10 cellular contexts compared by ENCODE assay signal in the genomic region with DNA sequence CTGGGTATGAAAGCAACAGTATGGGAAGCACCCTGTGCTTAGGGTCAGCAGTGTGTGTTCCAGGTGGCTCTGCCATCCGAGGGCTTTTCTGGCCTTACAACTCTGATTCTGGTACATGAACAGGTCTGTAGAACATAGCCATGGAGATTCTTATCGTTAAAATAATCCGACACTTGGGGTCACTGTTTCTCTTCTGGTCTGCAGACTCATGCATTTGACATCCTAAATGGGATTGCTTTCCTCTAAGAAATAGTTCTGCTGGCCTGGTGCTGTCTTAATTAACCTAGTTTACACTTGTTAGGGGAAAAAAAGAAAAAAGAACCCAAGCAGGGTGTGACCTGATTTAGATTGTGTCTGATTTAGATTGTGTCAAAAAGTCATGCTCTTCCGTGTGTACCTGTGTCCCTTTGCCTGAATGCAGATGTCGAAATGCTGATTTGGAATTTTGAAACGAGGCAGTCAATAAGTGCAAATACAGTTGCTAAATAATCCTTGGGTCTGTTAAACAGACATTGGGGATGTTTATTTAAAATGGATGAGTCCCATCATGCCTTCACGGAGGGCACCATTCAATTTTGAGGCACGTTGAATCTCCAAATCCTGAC. TPM values are rescaled to one million over a fixed set of nuclear protein-coding genes. Genes with fewer than 3 reads are reported as not detected.
DNase-seq lines count a peak whose midpoint lies in the region; ATAC-seq lines count a peak whose summit lies in the region.
"Had no signal": no experiment of that assay in that cellular context is flagged by ENCODE, and none has a peak within 500 bp of the region (broad histone marks: within the 10 kb centered on the region; RNA-seq: fewer than 3 reads in every experiment).

No MANE protein-coding gene starts in this region.

- H3K4me1 ChIP-seq in CD8-positive, alpha-beta memory T cell (ENCODE audit: insufficient read depth, low read length): peaks cover 25% of the 10 kb centered on the region

- no peak overlapping the region for H3K27ac ChIP-seq in CD8-positive, alpha-beta memory T cell (ENCODE audit: low read depth, low read length)

- H3K9me3 Mint-ChIP-seq in CD8-positive, alpha-beta memory T cell: no peaks in the 10 kb centered on the region

- no peak overlapping the region for H3K4me3 ChIP-seq in CD8-positive, alpha-beta memory T cell (ENCODE audit: low read length)

- ATAC-seq in GM18502 (IDR thresholded peaks at IDR 0.05; ENCODE audit: poor library complexity, unreplicated experiment) (no peak), GM21619 (IDR thresholded peaks at IDR 0.05; ENCODE audit: unreplicated experiment) (no peak)

- peak in 2 of 5 donors; percentile 53 to 64 for DNase-seq in CD8-positive, alpha-beta memory T cell
- DNase-seq in H4 (ENCODE audit: low spot score) (peak; percentile 68), NOMO-1 treated with DMSO at 0.1 percent for 48 hours (lab: John Stamatoyannopoulos, UW; ENCODE audit: unreplicated experiment) (peak; percentile 54), dermis microvascular lymphatic vessel endothelial cell (ENCODE audit: low read depth in 2 of 2) (peak; percentile 15 to 68), mucosa of gallbladder (ENCODE audit: low spot score) (peak; percentile 27), amniotic stem cell (lab: John Stamatoyannopoulos, UW) (no peak)

- peaks cover 37 to 39% (median 38%) of the 10 kb centered on the region in 3 donors for H3K4me1 Mint-ChIP-seq in CD8-positive, alpha-beta memory T cell

- CTCF ChIA-PET in CD8-positive, alpha-beta memory T cell (lab: Charles Lee): interaction anchor here (0.9 to 1.9 kb wide), 4 partner anchors 13 to 524 kb away, joined by 3 to 9 read pairs (median 4); a partner anchor contains a TSS

- peaks cover 0 to 9% (median 0%) of the 10 kb centered on the region in 3 donors for H3K36me3 Mint-ChIP-seq in CD8-positive, alpha-beta memory T cell

- H3K4me3 Mint-ChIP-seq in CD8-positive, alpha-beta memory T cell: peak overlapping the region in 5 of 7 donors; percentile 2 to 67 (median 27)

- no peaks in the 10 kb centered on the region for H3K27me3 Mint-ChIP-seq in CD8-positive, alpha-beta memory T cell

- no peaks in the 10 kb centered on the region for H3K9me3 ChIP-seq in CD8-positive, alpha-beta memory T cell (ENCODE audit: low read length)

- H3K27me3 ChIP-seq in CD8-positive, alpha-beta memory T cell (ENCODE audit: insufficient read depth, low read length, poor library complexity, severe bottlenecking): no peaks in the 10 kb centered on the region

- no peaks in the 10 kb centered on the region for H3K36me3 ChIP-seq in CD8-positive, alpha-beta memory T cell (ENCODE audit: insufficient read depth, low read length)

- POLR2A ChIA-PET in CD8-positive, alpha-beta memory T cell (lab: Charles Lee): no interaction called here

- H3K27ac Mint-ChIP-seq in CD8-positive, alpha-beta memory T cell: peak overlapping the region in 7 of 8 donors; percentile 62 to 92 (median 72)

RNA-seq across cellular contexts. Expression of a gene that starts 59.6 kb away (rescaled TPM):
- total RNA-seq in CD8-positive, alpha-beta memory T cell: not detected
- polyA plus RNA-seq in CD8-positive, alpha-beta memory T cell: not detected
- total RNA-seq in H4 (2014; rRNA removed; shearing (Covaris generic)): 1.3 and 7.6 TPM in 2 replicates
- not detected in 2 replicates for total RNA-seq in dermis microvascular lymphatic vessel endothelial cell
- 0.12 TPM for total RNA-seq in mucosa of gallbladder
- total RNA-seq: pulmonary artery endothelial cell; T-helper 1 cell treated with Interleukin-12 subunit alpha and Interleukin-12 subunit beta and Interleukin-4 antibody, amounts not matched to agents 30 ng/mL and 1 ng/mL, for 36 hours had no signal
